ENCODE assay signal across 1 cellular context in the genomic region with DNA sequence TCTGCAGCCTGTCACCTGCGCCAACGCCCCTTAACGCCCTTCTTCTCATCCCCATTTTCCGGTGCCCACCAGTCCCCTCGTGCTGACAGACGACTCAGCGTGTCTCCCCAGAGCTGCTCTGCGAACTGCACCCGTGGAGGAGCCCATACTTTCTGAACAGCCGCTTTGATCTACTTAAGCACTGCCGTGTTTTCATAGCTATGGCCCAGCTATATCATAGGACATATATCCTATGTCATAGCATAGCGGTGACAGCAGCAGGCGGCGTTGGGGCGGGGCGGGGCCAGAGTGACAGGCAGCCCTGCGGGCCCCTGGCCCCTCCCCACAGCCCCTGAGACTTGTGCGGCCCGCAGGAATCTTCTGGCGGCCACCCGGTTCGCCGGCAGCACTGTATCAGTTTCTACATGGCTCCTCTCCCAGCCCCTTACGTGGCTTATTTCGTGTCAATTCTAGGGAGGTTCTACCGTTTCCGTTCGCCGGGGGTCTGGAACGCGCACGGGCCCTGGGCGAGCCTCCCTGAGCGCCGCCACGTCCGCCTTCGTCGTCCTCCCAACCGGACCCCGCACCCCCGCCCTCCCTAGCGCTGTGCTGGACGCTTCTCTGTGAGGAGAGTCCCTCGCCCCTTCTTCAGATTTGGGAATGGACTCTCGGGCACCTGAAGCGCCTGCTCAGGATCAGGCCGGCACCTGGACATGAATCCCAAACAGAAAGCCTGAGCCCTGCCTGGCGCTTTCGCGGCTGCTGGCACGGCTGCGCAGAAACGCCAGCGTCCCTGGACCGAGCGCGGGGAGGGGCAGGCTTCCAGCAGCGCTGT.
TF ChIP-seq lines count a peak whose summit lies in the region.

No MANE protein-coding gene starts in this region.

TF ChIP-seq in SK-N-SH, 30 proteins besides CTCF, POLR2A, EP300 and RAD21 (continued from another document):
- TF ChIP-seq GATA2 (CRISPR knock-in tag; IDR thresholded peaks at IDR 0.05) (no peak), FOXJ3 (CRISPR knock-in tag; IDR thresholded peaks at IDR 0.05) (no peak), RFX5 (IDR thresholded peaks at IDR 0.05; ENCODE audit: low read length) (no peak), FOXM1 (IDR thresholded peaks at IDR 0.05; ENCODE audit: low read depth) (no peak), NFIC (IDR thresholded peaks at IDR 0.05; ENCODE audit: borderline replicate concordance) (no peak), TCF12 (IDR thresholded peaks at IDR 0.05) (no peak), PBX3 (IDR thresholded peaks at IDR 0.05) (peak; percentile 87), ELF1 (IDR thresholded peaks at IDR 0.05) (no peak), SIN3A (IDR thresholded peaks at IDR 0.05; ENCODE audit: borderline replicate concordance, low read depth, low read length) (0 out of 2 replicates have a peak, but pooled peaks have one; percentile 39), MEF2A (IDR thresholded peaks at IDR 0.05; ENCODE audit: borderline replicate concordance, low read depth) (no peak), SMC3 (IDR thresholded peaks at IDR 0.05; ENCODE audit: low read depth, low read length) (no peak), GABPA (IDR thresholded peaks at IDR 0.05; ENCODE audit: low read depth) (no peak), FOSL2 (IDR thresholded peaks at IDR 0.05; ENCODE audit: borderline replicate concordance, low read depth) (no peak), CHD2 (IDR thresholded peaks at IDR 0.05; ENCODE audit: low read length, partially characterized antibody) (no peak)
- TF ChIP-seq, protein P1, sequence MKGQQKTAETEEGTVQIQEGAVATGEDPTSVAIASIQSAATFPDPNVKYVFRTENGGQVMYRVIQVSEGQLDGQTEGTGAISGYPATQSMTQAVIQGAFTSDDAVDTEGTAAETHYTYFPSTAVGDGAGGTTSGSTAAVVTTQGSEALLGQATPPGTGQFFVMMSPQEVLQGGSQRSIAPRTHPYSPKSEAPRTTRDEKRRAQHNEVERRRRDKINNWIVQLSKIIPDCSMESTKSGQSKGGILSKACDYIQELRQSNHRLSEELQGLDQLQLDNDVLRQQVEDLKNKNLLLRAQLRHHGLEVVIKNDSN (IDR thresholded peaks at IDR 0.05; ENCODE audit: borderline replicate concordance, low read depth): no peak
- TF ChIP-seq, protein P2, sequence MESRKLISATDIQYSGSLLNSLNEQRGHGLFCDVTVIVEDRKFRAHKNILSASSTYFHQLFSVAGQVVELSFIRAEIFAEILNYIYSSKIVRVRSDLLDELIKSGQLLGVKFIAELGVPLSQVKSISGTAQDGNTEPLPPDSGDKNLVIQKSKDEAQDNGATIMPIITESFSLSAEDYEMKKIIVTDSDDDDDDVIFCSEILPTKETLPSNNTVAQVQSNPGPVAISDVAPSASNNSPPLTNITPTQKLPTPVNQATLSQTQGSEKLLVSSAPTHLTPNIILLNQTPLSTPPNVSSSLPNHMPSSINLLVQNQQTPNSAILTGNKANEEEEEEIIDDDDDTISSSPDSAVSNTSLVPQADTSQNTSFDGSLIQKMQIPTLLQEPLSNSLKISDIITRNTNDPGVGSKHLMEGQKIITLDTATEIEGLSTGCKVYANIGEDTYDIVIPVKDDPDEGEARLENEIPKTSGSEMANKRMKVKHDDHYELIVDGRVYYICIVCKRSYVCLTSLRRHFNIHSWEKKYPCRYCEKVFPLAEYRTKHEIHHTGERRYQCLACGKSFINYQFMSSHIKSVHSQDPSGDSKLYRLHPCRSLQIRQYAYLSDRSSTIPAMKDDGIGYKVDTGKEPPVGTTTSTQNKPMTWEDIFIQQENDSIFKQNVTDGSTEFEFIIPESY (IDR thresholded peaks at IDR 0.05; ENCODE audit: borderline replicate concordance, low read depth): no peak
- TF ChIP-seq, protein P3, sequence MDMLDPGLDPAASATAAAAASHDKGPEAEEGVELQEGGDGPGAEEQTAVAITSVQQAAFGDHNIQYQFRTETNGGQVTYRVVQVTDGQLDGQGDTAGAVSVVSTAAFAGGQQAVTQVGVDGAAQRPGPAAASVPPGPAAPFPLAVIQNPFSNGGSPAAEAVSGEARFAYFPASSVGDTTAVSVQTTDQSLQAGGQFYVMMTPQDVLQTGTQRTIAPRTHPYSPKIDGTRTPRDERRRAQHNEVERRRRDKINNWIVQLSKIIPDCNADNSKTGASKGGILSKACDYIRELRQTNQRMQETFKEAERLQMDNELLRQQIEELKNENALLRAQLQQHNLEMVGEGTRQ (IDR thresholded peaks at IDR 0.05; ENCODE audit: borderline replicate concordance, low read depth, low read length): no peak
- TF ChIP-seq, protein P4, sequence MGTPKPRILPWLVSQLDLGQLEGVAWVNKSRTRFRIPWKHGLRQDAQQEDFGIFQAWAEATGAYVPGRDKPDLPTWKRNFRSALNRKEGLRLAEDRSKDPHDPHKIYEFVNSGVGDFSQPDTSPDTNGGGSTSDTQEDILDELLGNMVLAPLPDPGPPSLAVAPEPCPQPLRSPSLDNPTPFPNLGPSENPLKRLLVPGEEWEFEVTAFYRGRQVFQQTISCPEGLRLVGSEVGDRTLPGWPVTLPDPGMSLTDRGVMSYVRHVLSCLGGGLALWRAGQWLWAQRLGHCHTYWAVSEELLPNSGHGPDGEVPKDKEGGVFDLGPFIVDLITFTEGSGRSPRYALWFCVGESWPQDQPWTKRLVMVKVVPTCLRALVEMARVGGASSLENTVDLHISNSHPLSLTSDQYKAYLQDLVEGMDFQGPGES (IDR thresholded peaks at IDR 0.05; ENCODE audit: low read depth, low read length): no peak
